12 cellular contexts compared by ENCODE assay signal in the genomic region with DNA sequence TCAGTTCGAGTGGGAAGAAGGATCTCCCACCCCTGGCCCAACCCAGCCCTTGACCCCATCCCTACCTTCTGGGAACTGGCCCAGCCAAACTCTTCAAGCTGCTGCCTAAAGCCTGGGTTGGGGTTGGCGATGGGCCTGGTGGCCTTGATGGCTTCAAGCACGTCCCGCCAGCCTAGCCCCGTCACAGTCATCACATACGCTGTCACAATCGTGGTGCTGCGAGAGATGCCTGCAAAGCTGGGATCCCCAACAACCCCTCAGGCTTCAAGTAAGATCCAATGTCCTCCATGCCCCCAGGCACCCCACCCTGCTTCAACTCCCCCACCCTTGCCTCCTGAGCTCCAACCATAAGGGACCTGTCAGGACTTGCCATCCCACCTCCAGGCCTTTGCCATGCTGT. TPM values are rescaled to one million over a fixed set of nuclear protein-coding genes. Genes with fewer than 3 reads are reported as not detected.
DNase-seq lines count a peak whose midpoint lies in the region; FAIRE-seq and TF ChIP-seq lines count a peak whose summit lies in the region.
"Had no signal": no experiment of that assay in that cellular context is flagged by ENCODE, and none has a peak within 500 bp of the region (broad histone marks: within the 10 kb centered on the region; RNA-seq: fewer than 3 reads in every experiment).

No MANE protein-coding gene starts in this region.

- no peak overlapping the region for H2BK20ac ChIP-seq in H1 (ENCODE audit: low read length)

- POLR2A ChIA-PET in Caco-2 (lab: Charles Lee) (no interaction called here), H1 (lab: Charles Lee; ENCODE audit: partially characterized antibody) (interaction anchor here (1.0 kb wide), 1 partner anchor 105 kb away, joined by 3 read pairs; no protein-coding TSS in a partner anchor)

- H3K9me3 Mint-ChIP-seq in Caco-2 (ENCODE audit: unreplicated experiment) (no peaks in the 10 kb centered on the region), nephron (no peaks in the 10 kb centered on the region)

- H3K27me3 Mint-ChIP-seq in Caco-2 (ENCODE audit: insufficient read depth, unreplicated experiment): peaks cover 8% of the 10 kb centered on the region
- H3K27me3 Mint-ChIP-seq in nephron (ENCODE audit: low read depth): peaks cover 9% of the 10 kb centered on the region

- peaks cover 6% of the 10 kb centered on the region for H3K36me3 Mint-ChIP-seq in Caco-2 (ENCODE audit: insufficient read depth, unreplicated experiment)
- peaks cover 4% of the 10 kb centered on the region for H3K36me3 Mint-ChIP-seq in nephron (ENCODE audit: low read depth)

- TF ChIP-seq CTCF in Caco-2 (IDR thresholded peaks at IDR 0.05; ENCODE audit: insufficient read depth in 1 of 2, low read depth in 1 of 2, low read length in 1 of 2, severe bottlenecking in 1 of 2, unreplicated experiment in 1 of 2) (no peak), H1 (IDR thresholded peaks at IDR 0.05; ENCODE audit: control extremely low read depth in 1 of 3, insufficient read depth in 1 of 3, low read depth in 1 of 3, low read length in 3 of 3) (no peak), nephron (IDR thresholded peaks at IDR 0.05; ENCODE audit: unreplicated experiment in 3 of 3) (no peak), dorsolateral prefrontal cortex (IDR thresholded peaks at IDR 0.05 in 54 of 56, conservative IDR thresholded peaks at IDR 0.05 in 2 of 56; ENCODE audit: low read depth in 1 of 56, partially characterized antibody in 56 of 56) (no peak), MM.1S (IDR thresholded peaks at IDR 0.05; ENCODE audit: low read length) (no peak)

- H3K23me2 ChIP-seq in H1 (ENCODE audit: low read depth, low read length): peaks cover 15% of the 10 kb centered on the region

- H2BK5ac ChIP-seq in H1 (ENCODE audit: low read depth, low read length): no peak overlapping the region

- no peaks in the 10 kb centered on the region for H3F3A ChIP-seq in MM.1S (ENCODE audit: insufficient read depth, low read length)

- peak overlapping the region; percentile 99 for H2BK15ac ChIP-seq in H1 (ENCODE audit: low read length)

- CTCF ChIA-PET in Caco-2 (lab: Charles Lee): interaction anchor here (1.0 to 1.5 kb wide), 2 partner anchors 8 to 16 kb away, joined by 4 to 7 read pairs; no protein-coding TSS in a partner anchor
- CTCF ChIA-PET in H1 (lab: Charles Lee; ENCODE audit: partially characterized antibody): interaction anchor here (0.8 to 4.4 kb wide), 6 partner anchors 9 to 89 kb away, joined by 3 to 26 read pairs (median 4); partner anchors contain the start of gene PDRG1

- no peaks in the 10 kb centered on the region for H3K9me2 ChIP-seq in MM.1S (replicated peaks; ENCODE audit: insufficient read depth, low read length)

- H3K4ac ChIP-seq in H1 (replicated peaks; ENCODE audit: insufficient read length, low read depth, low read length): peak overlapping the region; percentile 15

- no peak for FAIRE-seq in H1 (lab: Jason Lieb, UNC)

- no TSS peak for BruUV-seq in Caco-2 (replicated peaks; lab: Mats Ljungman, UMichigan)

- H4K91ac ChIP-seq in H1 (replicated peaks; ENCODE audit: insufficient read length, low read length): peak overlapping the region; percentile 34

- peaks cover 16% of the 10 kb centered on the region for H3K4me1 ChIP-seq in Caco-2
- peaks cover 10% of the 10 kb centered on the region; the same call in 1 of the 2 replicates for H3K4me1 ChIP-seq in HUES48 (ENCODE audit: control insufficient read depth, insufficient read depth, low read length)
- H3K4me1 ChIP-seq in H1 (replicated peaks in 1 of 4; ENCODE audit: control insufficient read depth in 3 of 4, insufficient read depth in 4 of 4, low read length in 3 of 4): peaks cover 3 to 24% (median 13%) of the 10 kb centered on the region in 4 experiments
- H3K4me1 ChIP-seq in MM.1S (ENCODE audit: low read length): peaks cover 11% of the 10 kb centered on the region

- H3K4me2 ChIP-seq in H1 (ENCODE audit: insufficient read depth in 1 of 2, low read depth in 2 of 2, low read length in 2 of 2) (peak overlapping the region; percentile 68 to 97), MM.1S (ENCODE audit: low read depth, low read length) (no peak overlapping the region)

- H3K18ac ChIP-seq in H1 (ENCODE audit: extremely low read depth, low read length): peak overlapping the region; percentile 67

- no peak overlapping the region for H3K23ac ChIP-seq in H1 (ENCODE audit: insufficient read length)

- peak overlapping the region; percentile 36 for H3K27ac ChIP-seq in HUES48 (ENCODE audit: low read depth, low read length)
- no peak overlapping the region for H3K27ac ChIP-seq in H1 (ENCODE audit: low read depth, low read length)
- no peak overlapping the region for H3K27ac ChIP-seq in dorsolateral prefrontal cortex
- no peak overlapping the region for H3K27ac ChIP-seq in MM.1S (ENCODE audit: low read length)
- H3K27ac ChIP-seq: cardiac muscle cell, esophagus muscularis mucosa, gastroesophageal sphincter, stomach had no signal

- H3K56ac ChIP-seq in H1 (replicated peaks; ENCODE audit: insufficient read length, low read depth, low read length): no peak overlapping the region

- no peak overlapping the region for H3K14ac ChIP-seq in H1 (ENCODE audit: insufficient read length)

- H2AK5ac ChIP-seq in H1 (ENCODE audit: low read depth, low read length): no peak overlapping the region

- H3K9ac ChIP-seq in HUES48 (ENCODE audit: low read depth, low read length) (no peak overlapping the region), H1 (replicated peaks in 1 of 4; ENCODE audit: extremely low read depth in 1 of 4, low read depth in 3 of 4, low read length in 3 of 4) (no peak overlapping the region; a peak in 1 of 7 replicates), MM.1S (ENCODE audit: low read length) (no peak overlapping the region)

- TF ChIP-seq POLR2A in H1 (IDR thresholded peaks at IDR 0.05; ENCODE audit: control extremely low read depth in 1 of 2, low read depth in 2 of 2, low read length in 2 of 2): no peak

- no peak for TF ChIP-seq EP300 in H1 (IDR thresholded peaks at IDR 0.05; ENCODE audit: borderline replicate concordance in 1 of 2, low read depth in 2 of 2, low read length in 2 of 2)

- 86% methylated on average over 8 of the region's 8 CpGs; no CpG with 5 or more reads in 1 of the 2 experiments for WGBS in H1 (ENCODE audit: extremely low coverage in 1 of 2, insufficient coverage in 1 of 2, insufficient read length in 1 of 2, insufficient replicate concordance in 2 of 2, low coverage in 1 of 2, low lambda C conversion rate in 2 of 2, missing lambda C conversion rate in 1 of 2), 2 experiments

- peaks cover 8% of the 10 kb centered on the region for H3K4me1 Mint-ChIP-seq in Caco-2 (ENCODE audit: low read depth, unreplicated experiment)
- H3K4me1 Mint-ChIP-seq in nephron: peaks cover 12% of the 10 kb centered on the region

- H3K27ac Mint-ChIP-seq in Caco-2 (ENCODE audit: unreplicated experiment) (no peak overlapping the region), nephron (no peak overlapping the region)

- peak overlapping the region; percentile 88; the same call in 1 of the 2 replicates for H2BK12ac ChIP-seq in H1 (ENCODE audit: low read depth, low read length)

- H3K4me3 Mint-ChIP-seq in Caco-2 (ENCODE audit: unreplicated experiment) (peak overlapping the region; percentile 4), nephron (peak overlapping the region; percentile 52 to 85 (median 57))

- TF ChIP-seq RAD21 in H1 (IDR thresholded peaks at IDR 0.05 in 1 of 2, conservative IDR thresholded peaks at IDR 0.05 in 1 of 2; ENCODE audit: low read depth in 2 of 2, low read length in 2 of 2): no peak

- H4K20me1 ChIP-seq in H1 (replicated peaks in 1 of 2; ENCODE audit: control insufficient read depth in 1 of 2, insufficient read depth in 2 of 2, low read length in 2 of 2) (no peaks in the 10 kb centered on the region), MM.1S (ENCODE audit: insufficient read depth, low read length) (no peaks in the 10 kb centered on the region)

- H3K27me3 ChIP-seq in Caco-2 (replicated peaks; ENCODE audit: control insufficient read depth, insufficient read depth, low read length): no peaks in the 10 kb centered on the region
- H3K27me3 ChIP-seq in HUES48 (ENCODE audit: control insufficient read depth, insufficient read depth, low read length): peaks cover 11% of the 10 kb centered on the region
- peaks cover 0 to 18% (median 14%) of the 10 kb centered on the region in 4 experiments; a peak in 5 of 7 replicates for H3K27me3 ChIP-seq in H1 (replicated peaks in 1 of 4; ENCODE audit: control insufficient read depth in 3 of 4, extremely low read depth in 1 of 4, insufficient read depth in 3 of 4, low read length in 3 of 4)
- H3K27me3 ChIP-seq in dorsolateral prefrontal cortex: peaks cover 0 to 15% (median 0%) of the 10 kb centered on the region in 45 donors
- H3K27me3 ChIP-seq in MM.1S (replicated peaks; ENCODE audit: insufficient read depth, low read length): peaks cover 98% of the 10 kb centered on the region

- intact Hi-C loops in Caco-2 (cut with micrococcal nuclease; ENCODE audit: unreplicated experiment): no loop called here
- intact Hi-C loops in dorsolateral prefrontal cortex (cut with DNase I): loop anchor here in 1 of 2 donors (5.0 kb wide), 1 partner anchor 105 kb away; the partner anchor contains the start of gene XKR7

- H2AFZ ChIP-seq in H1 (ENCODE audit: low read length) (no peak overlapping the region), MM.1S (ENCODE audit: low read length) (no peak overlapping the region)

- H3K9me3 ChIP-seq in Caco-2: no peaks in the 10 kb centered on the region
- H3K9me3 ChIP-seq in HUES48 (ENCODE audit: control insufficient read depth, insufficient read depth, low read length): no peaks in the 10 kb centered on the region
- no peaks in the 10 kb centered on the region for H3K9me3 ChIP-seq in H1 (ENCODE audit: insufficient read depth in 2 of 2, low read depth in 1 of 2, low read length in 1 of 2)
- no peaks in the 10 kb centered on the region for H3K9me3 ChIP-seq in MM.1S (replicated peaks; ENCODE audit: insufficient read depth, low read length)
- H3K9me3 ChIP-seq: esophagus muscularis mucosa, gastroesophageal sphincter, stomach had no signal

- no peaks in the 10 kb centered on the region for H3K79me2 ChIP-seq in H1 (ENCODE audit: control insufficient read depth in 1 of 2, insufficient read depth in 2 of 2, low read length in 2 of 2)
- no peaks in the 10 kb centered on the region for H3K79me2 ChIP-seq in MM.1S (ENCODE audit: low read length)

- H4K5ac ChIP-seq in H1 (ENCODE audit: insufficient read length, low read depth, low read length): no peak overlapping the region

- H3K79me1 ChIP-seq in H1 (ENCODE audit: low read depth, low read length): no peaks in the 10 kb centered on the region

- DNase-seq in Caco-2: peak in 1 of 2 experiments; percentile 48
- DNase-seq in H1 (ENCODE audit: low read depth in 1 of 2, low spot score in 2 of 2): no peak
- DNase-seq in dorsolateral prefrontal cortex: no peak
- no peak for DNase-seq in ureter (ENCODE audit: low spot score)
- no peak for DNase-seq in MM.1S
- DNase-seq: stomach had no signal

- no peaks in the 10 kb centered on the region for H3K36me3 ChIP-seq in Caco-2 (ENCODE audit: control insufficient read depth, insufficient read depth, low read length)
- no peaks in the 10 kb centered on the region for H3K36me3 ChIP-seq in HUES48 (ENCODE audit: control insufficient read depth, insufficient read depth, low read length)
- no peaks in the 10 kb centered on the region for H3K36me3 ChIP-seq in H1 (ENCODE audit: control insufficient read depth in 2 of 4, insufficient read depth in 4 of 4, low read length in 3 of 4)
- H3K36me3 ChIP-seq in MM.1S (replicated peaks; ENCODE audit: insufficient read depth, low read length): no peaks in the 10 kb centered on the region
- H3K36me3 ChIP-seq: cardiac muscle cell, esophagus muscularis mucosa, gastroesophageal sphincter, stomach had no signal

- H3K4me3 ChIP-seq in Caco-2 (ENCODE audit: low read depth, low read length) (no peak overlapping the region), HUES48 (ENCODE audit: low read depth, low read length) (peak overlapping the region; percentile 71), H1 (ENCODE audit: extremely low read depth in 1 of 4, insufficient read depth in 2 of 4, low read depth in 3 of 4, low read length in 4 of 4) (peak overlapping the region; percentile 60 to 86 (median 74); a peak in 7 of 8 replicates), dorsolateral prefrontal cortex (no peak overlapping the region), MM.1S (ENCODE audit: low read length) (no peak overlapping the region)

- H2BK120ac ChIP-seq in H1 (replicated peaks; ENCODE audit: low read depth, low read length): no peak overlapping the region

- no peak overlapping the region for H4K8ac ChIP-seq in H1 (ENCODE audit: extremely low read depth, insufficient read depth, low read length)

RNA-seq across cellular contexts. Expression of gene DUSP15, which starts 7.8 kb away (rescaled TPM):
- total RNA-seq in Caco-2 (2022) (8.2 and 9.1 TPM in 2 replicates), dorsolateral prefrontal cortex (10 to 100 TPM in 24 of 120 experiments, 1 to 10 TPM in 96; 4.0 to 19.1 (median 8.0) TPM), ureter (4.7 TPM)
- total RNA-seq in H1 (2021; fragmentation: NEBNext Ultra II Directional; extraction: Animal tissue kit (Norgen Biotek cat#: 25700)): 0.91 and 1.0 TPM in 2 replicates
- 3.2 and 6.0 TPM in 2 replicates for polyA plus RNA-seq in H1 (2011; rRNA removed)
- polyA plus RNA-seq in H1 (2011; cell fraction: cytosol; rRNA removed): 3.9 TPM
- polyA plus RNA-seq in H1 (2011; cell fraction: nucleus; rRNA removed): 4.7 TPM
- polyA plus RNA-seq in H1 (2012, experiment 1 of 2): 0.77 to 3.2 TPM (median 2.8 TPM) in 4 replicates
- 1.6 TPM for polyA plus RNA-seq in H1 (2012, experiment 2 of 2)
- polyA plus RNA-seq in H1 (2013, experiment 1 of 2): 0.87 TPM
- 0.79 TPM for polyA plus RNA-seq in H1 (2013, experiment 2 of 2)
- polyA minus RNA-seq in H1 (2011; rRNA and poly(A)+ RNA removed): 0.39 and 1.1 TPM in 2 replicates
- polyA minus RNA-seq in H1 (2011; cell fraction: cytosol; rRNA and poly(A)+ RNA removed): 2.6 TPM
- 5.4 TPM for polyA minus RNA-seq in H1 (2011; cell fraction: nucleus; rRNA and poly(A)+ RNA removed)

RNA-seq across cellular contexts. Expression of gene TTLL9, which starts 7.9 kb away (rescaled TPM):
- total RNA-seq in Caco-2 (2022) (not detected in 2 replicates), dorsolateral prefrontal cortex (10 to 100 TPM in 3 of 120 experiments, 1 to 10 TPM in 117; 2.6 to 11.1 (median 5.7) TPM), ureter (0.86 TPM)
- not detected in 2 replicates for total RNA-seq in H1 (2021; fragmentation: NEBNext Ultra II Directional; extraction: Animal tissue kit (Norgen Biotek cat#: 25700))
- polyA plus RNA-seq in H1 (2011; rRNA removed): 0.06 and 0.19 TPM in 2 replicates
- polyA plus RNA-seq in H1 (2011; cell fraction: cytosol; rRNA removed): 0.10 TPM
- 0.20 TPM for polyA plus RNA-seq in H1 (2011; cell fraction: nucleus; rRNA removed)
- polyA plus RNA-seq in H1 (2012, experiment 1 of 2): 0.15 to 0.24 TPM (median 0.16 TPM) in 3 of 4 replicates, not detected in the other
- polyA plus RNA-seq in H1 (2012, experiment 2 of 2): not detected
- polyA plus RNA-seq in H1 (2013, experiment 1 of 2): not detected
- 0.04 TPM for polyA plus RNA-seq in H1 (2013, experiment 2 of 2)
- 0.20 TPM in 1 of 2 replicates, not detected in the other for polyA minus RNA-seq in H1 (2011; rRNA and poly(A)+ RNA removed)
- not detected for polyA minus RNA-seq in H1 (2011; cell fraction: cytosol; rRNA and poly(A)+ RNA removed)
- polyA minus RNA-seq in H1 (2011; cell fraction: nucleus; rRNA and poly(A)+ RNA removed): not detected

RNA-seq across cellular contexts. Expression of gene FOXS1, which starts 17.1 kb away (rescaled TPM):
- total RNA-seq in Caco-2 (2022) (not detected in 2 replicates), dorsolateral prefrontal cortex (1 to 10 TPM in 59 of 120 experiments, under 1 TPM in 50, not detected in 11; 0.29 to 3.8 (median 1.0) TPM), ureter (not detected)
- not detected in 2 replicates for total RNA-seq in H1 (2021; fragmentation: NEBNext Ultra II Directional; extraction: Animal tissue kit (Norgen Biotek cat#: 25700))
- polyA plus RNA-seq in H1 (2011; rRNA removed): 0.45 and 0.47 TPM in 2 replicates
- polyA plus RNA-seq in H1 (2011; cell fraction: cytosol; rRNA removed): 0.36 TPM
- polyA plus RNA-seq in H1 (2011; cell fraction: nucleus; rRNA removed): 0.43 TPM
- polyA plus RNA-seq in H1 (2012, experiment 1 of 2): 0.13 to 0.28 TPM in 2 of 4 replicates, not detected in the others
- 0.26 TPM for polyA plus RNA-seq in H1 (2012, experiment 2 of 2)
- polyA plus RNA-seq in H1 (2013, experiment 1 of 2): 0.12 TPM
- polyA plus RNA-seq in H1 (2013, experiment 2 of 2): 0.20 TPM
- not detected in 2 replicates for polyA minus RNA-seq in H1 (2011; rRNA and poly(A)+ RNA removed)
- not detected for polyA minus RNA-seq in H1 (2011; cell fraction: cytosol; rRNA and poly(A)+ RNA removed)
- polyA minus RNA-seq in H1 (2011; cell fraction: nucleus; rRNA and poly(A)+ RNA removed): 1.00 TPM

RNA-seq across cellular contexts. Expression of gene MYLK2, which starts 43.4 kb away (rescaled TPM):
- total RNA-seq in Caco-2 (2022): 0.77 and 0.91 TPM in 2 replicates
- 0.22 TPM in 1 of 2 replicates, not detected in the other for total RNA-seq in H1 (2021; fragmentation: NEBNext Ultra II Directional; extraction: Animal tissue kit (Norgen Biotek cat#: 25700))
- polyA plus RNA-seq in H1 (2011; rRNA removed): 0.26 and 0.27 TPM in 2 replicates
- polyA plus RNA-seq in H1 (2011; cell fraction: cytosol; rRNA removed): 0.36 TPM
- 0.73 TPM for polyA plus RNA-seq in H1 (2011; cell fraction: nucleus; rRNA removed)
- 0.21 to 0.41 TPM (median 0.23 TPM) in 4 replicates for polyA plus RNA-seq in H1 (2012, experiment 1 of 2)
- 0.13 TPM for polyA plus RNA-seq in H1 (2012, experiment 2 of 2)
- 0.20 TPM for polyA plus RNA-seq in H1 (2013, experiment 1 of 2)
- polyA plus RNA-seq in H1 (2013, experiment 2 of 2): 0.22 TPM
- 0.09 and 0.32 TPM in 2 replicates for polyA minus RNA-seq in H1 (2011; rRNA and poly(A)+ RNA removed)
- not detected for polyA minus RNA-seq in H1 (2011; cell fraction: cytosol; rRNA and poly(A)+ RNA removed)
- polyA minus RNA-seq in H1 (2011; cell fraction: nucleus; rRNA and poly(A)+ RNA removed): 0.40 TPM
- 1 to 10 TPM in 27 of 120 experiments, under 1 TPM in 76, not detected in 17; 0.16 to 4.8 (median 0.64) TPM for total RNA-seq in dorsolateral prefrontal cortex
- total RNA-seq in ureter: not detected
- total RNA-seq: mucosa of gallbladder had no signal
- polyA plus RNA-seq: cardiac muscle cell had no signal

Comparison
In these comparisons a context has a peak if more than half of its experiments do, and no peak if none do; other contexts are left out.
1. H3K4me3 ChIP-seq: peak in HUES48 (single experiment) and H1 (4 of 4); none in Caco-2 (single experiment), dorsolateral prefrontal cortex (0 of 59) and MM.1S (single experiment).